In the genomic region with DNA sequence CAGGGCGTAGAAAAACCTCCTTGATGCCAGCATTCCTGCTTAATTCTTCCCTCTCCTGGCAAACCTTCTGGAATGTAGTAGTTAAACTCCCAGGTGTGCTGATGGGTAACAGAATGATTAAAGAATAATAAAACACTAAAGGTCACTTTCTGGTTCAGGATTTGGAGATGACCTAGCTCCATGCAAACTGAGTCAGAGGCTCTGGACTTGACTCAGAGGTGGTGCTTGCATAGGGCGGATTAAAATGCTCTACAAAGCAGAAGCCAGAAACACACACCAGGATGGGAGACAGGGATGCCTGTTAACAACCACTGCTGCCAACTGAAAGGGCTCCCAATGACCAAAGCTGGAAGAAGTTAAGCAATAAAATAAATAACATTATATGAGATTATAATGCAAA, we compare ENCODE assay signal across 24 cellular contexts. TPM values are rescaled to one million over a fixed set of nuclear protein-coding genes. Genes with fewer than 3 reads are reported as not detected.
DNase-seq lines count a peak whose midpoint lies in the region; ATAC-seq, FAIRE-seq and TF ChIP-seq lines count a peak whose summit lies in the region.
"Had no signal": no experiment of that assay in that cellular context is flagged by ENCODE, and none has a peak within 500 bp of the region (broad histone marks: within the 10 kb centered on the region; RNA-seq: fewer than 3 reads in every experiment).

No MANE protein-coding gene starts in this region.

- H3K4me3 ChIP-seq in mammary epithelial cell (replicated peaks in 1 of 3; ENCODE audit: insufficient read depth in 1 of 3, low read depth in 2 of 3, low read length in 3 of 3) (no peak overlapping the region), breast epithelium (no peak overlapping the region), esophagus muscularis mucosa (no peak overlapping the region), mesendoderm (ENCODE audit: low read length) (no peak overlapping the region)
- H3K4me3 ChIP-seq: A549, HAP-1, K562 had no signal

- no peak overlapping the region for H2BK120ac ChIP-seq in mesendoderm (ENCODE audit: low read depth, low read length)

- FAIRE-seq in HTR-8/SVneo (lab: Jason Lieb, UNC) = no peak
- FAIRE-seq: A549, GM12892, K562 had no signal

- no peaks in the 10 kb centered on the region for H3K4me1 ChIP-seq in mammary epithelial cell (ENCODE audit: insufficient read depth, low read length)
- H3K4me1 ChIP-seq in breast epithelium = no peaks in the 10 kb centered on the region
- H3K4me1 ChIP-seq in esophagus muscularis mucosa = no peaks in the 10 kb centered on the region
- H3K4me1 ChIP-seq in mesendoderm (ENCODE audit: control insufficient read depth, low read depth, low read length) = peaks cover 4% of the 10 kb centered on the region
- H3K4me1 ChIP-seq: A549, HAP-1 had no signal

- 16% methylated on average over 2 of the region's 2 CpGs for WGBS in mammary epithelial cell (ENCODE audit: low coverage, missing lambda C conversion rate)
- 63% methylated on average over 2 of the region's 2 CpGs for WGBS in esophagus muscularis mucosa
- WGBS in mesendoderm (ENCODE audit: extremely low coverage, insufficient coverage, low lambda C conversion rate) = no CpG with 5 or more reads among the region's 2 CpGs

- H3K79me1 ChIP-seq in mesendoderm (ENCODE audit: low read length) = no peaks in the 10 kb centered on the region

- H2BK5ac ChIP-seq in mesendoderm (ENCODE audit: low read length) = no peak overlapping the region

- BruUV-seq in mammary epithelial cell (replicated peaks; lab: Mats Ljungman, UMichigan) = no TSS peak

- TF ChIP-seq EP300 in esophagus muscularis mucosa (IDR thresholded peaks at IDR 0.05) = no peak

- H3K23ac ChIP-seq in mesendoderm (ENCODE audit: low read length) = no peak overlapping the region

- no peak overlapping the region for H3K18ac ChIP-seq in mesendoderm (ENCODE audit: low read length)

- no peak overlapping the region for H4K5ac ChIP-seq in mesendoderm (ENCODE audit: low read length)

- H3K36me3 ChIP-seq in mammary epithelial cell (ENCODE audit: insufficient read depth, low read length) = no peaks in the 10 kb centered on the region
- H3K36me3 ChIP-seq in breast epithelium = no peaks in the 10 kb centered on the region
- no peaks in the 10 kb centered on the region for H3K36me3 ChIP-seq in esophagus muscularis mucosa
- no peaks in the 10 kb centered on the region for H3K36me3 ChIP-seq in mesendoderm (ENCODE audit: control insufficient read depth, insufficient read depth, low read length)
- H3K36me3 ChIP-seq: HAP-1 had no signal

- no peak overlapping the region for H2AK5ac ChIP-seq in mesendoderm (ENCODE audit: low read length)

- H3K56ac ChIP-seq in mesendoderm (ENCODE audit: low read length) = no peak overlapping the region

- H3K27me3 ChIP-seq in mammary epithelial cell (ENCODE audit: insufficient read depth, low read length) (no peaks in the 10 kb centered on the region), breast epithelium (no peaks in the 10 kb centered on the region), esophagus muscularis mucosa (no peaks in the 10 kb centered on the region), mesendoderm (ENCODE audit: insufficient read depth, low read length, poor library complexity) (no peaks in the 10 kb centered on the region)

- no peak overlapping the region for H3K27ac ChIP-seq in mammary epithelial cell (ENCODE audit: insufficient read depth, low read depth, low read length)
- H3K27ac ChIP-seq in breast epithelium = no peak overlapping the region
- no peak overlapping the region for H3K27ac ChIP-seq in esophagus muscularis mucosa (replicated peaks in 1 of 4)
- H3K27ac ChIP-seq in mesendoderm (ENCODE audit: low read depth, low read length) = no peak overlapping the region
- H3K27ac ChIP-seq: 22Rv1, A549, HL-60 had no signal

- no peaks in the 10 kb centered on the region for H3K79me2 ChIP-seq in mammary epithelial cell (ENCODE audit: insufficient read depth, low read length)
- no peaks in the 10 kb centered on the region for H3K79me2 ChIP-seq in mesendoderm (ENCODE audit: control insufficient read depth, insufficient read depth, low read length)

- intact Hi-C loops in mammary epithelial cell (cut with micrococcal nuclease) = no loop called here
- intact Hi-C loops in breast epithelium (cut with DNase I; ENCODE audit: low total_unique reads) = no loop called here
- intact Hi-C loops in esophagus muscularis mucosa (cut with DNase I) = no loop called here

- H3K4ac ChIP-seq in mesendoderm (ENCODE audit: low read depth, low read length) = no peak overlapping the region

- no peak overlapping the region for H4K8ac ChIP-seq in mesendoderm (ENCODE audit: low read depth, low read length)

- CTCF ChIA-PET in mammary epithelial cell (lab: Charles Lee; ENCODE audit: low non-redundant PET) = no interaction called here

- DNase-seq in mammary epithelial cell = peak; percentile 6
- DNase-seq in breast epithelium (ENCODE audit: low spot score in 2 of 2) = no peak
- peak; percentile 14 for DNase-seq in esophagus muscularis mucosa (ENCODE audit: extremely low spot score)
- DNase-seq in mesendoderm = peak; percentile 20
- DNase-seq in HTR-8/SVneo (ENCODE audit: insufficient read length, low spot score) = no peak
- no peak for DNase-seq in UCSD-AML1 (lab: John Stamatoyannopoulos, UW; ENCODE audit: unreplicated experiment)
- DNase-seq: AML-193; CD4-positive, alpha-beta memory T cell; DMS153; DMS79; GDM1; IMR-90 had no signal

- H2BK15ac ChIP-seq in mesendoderm (replicated peaks; ENCODE audit: low read depth) = no peak overlapping the region

- H3K9me3 ChIP-seq in mammary epithelial cell (replicated peaks; ENCODE audit: insufficient read depth, low read length) = peaks cover 21% of the 10 kb centered on the region
- no peaks in the 10 kb centered on the region for H3K9me3 ChIP-seq in breast epithelium
- H3K9me3 ChIP-seq in esophagus muscularis mucosa = no peaks in the 10 kb centered on the region
- H3K9me3 ChIP-seq: A549 had no signal

- dilution Hi-C loops in mammary epithelial cell (cut with HindIII; ENCODE audit: low sequenced_read_pairs) = no loop called here

- H3K9ac ChIP-seq in mammary epithelial cell (ENCODE audit: insufficient read depth, low read length) = no peak overlapping the region
- no peak overlapping the region for H3K9ac ChIP-seq in mesendoderm (ENCODE audit: low read length)

- no peaks in the 10 kb centered on the region for H4K20me1 ChIP-seq in mammary epithelial cell (ENCODE audit: insufficient read depth, low read length)

- H2AFZ ChIP-seq in mammary epithelial cell (ENCODE audit: low read depth, low read length) = no peak overlapping the region

- no peak for TF ChIP-seq CTCF in mammary epithelial cell (conservative IDR thresholded peaks at IDR 0.05 in 1 of 2, IDR thresholded peaks at IDR 0.05 in 1 of 2; ENCODE audit: extremely low read depth in 1 of 2, insufficient read depth in 1 of 2, low read depth in 1 of 2, low read length in 2 of 2)
- TF ChIP-seq CTCF in breast epithelium (IDR thresholded peaks at IDR 0.05) = no peak
- no peak for TF ChIP-seq CTCF in esophagus muscularis mucosa (IDR thresholded peaks at IDR 0.05)

- H3K4me2 ChIP-seq in mammary epithelial cell (ENCODE audit: insufficient read depth, low read depth, low read length) = no peak overlapping the region
- H3K4me2 ChIP-seq in mesendoderm (ENCODE audit: low read length) = no peak overlapping the region
- H3K4me2 ChIP-seq: A549 had no signal

- no peak for ATAC-seq in GM21390 (IDR thresholded peaks at IDR 0.05; ENCODE audit: unreplicated experiment)
- ATAC-seq: A549, K562 had no signal

- TF ChIP-seq POLR2A in breast epithelium (IDR thresholded peaks at IDR 0.05) (no peak), esophagus muscularis mucosa (IDR thresholded peaks at IDR 0.05; ENCODE audit: low read depth) (no peak)

- in situ Hi-C loops in mammary epithelial cell (cut with MboI; ENCODE audit: low sequenced_read_pairs in 2 of 2) = no loop called here

RNA-seq across cellular contexts. Expression of a gene that starts 41.5 kb away (rescaled TPM):
- total RNA-seq in mammary epithelial cell (not detected), breast epithelium (not detected), esophagus muscularis mucosa (not detected)
- not detected for polyA plus RNA-seq in mammary epithelial cell
- polyA minus RNA-seq in mammary epithelial cell = not detected
- not detected for polyA plus RNA-seq in mesendoderm (2013, experiment 1 of 2)
- not detected for polyA plus RNA-seq in mesendoderm (2013, experiment 2 of 2)
- total RNA-seq: CD4-positive, alpha-beta memory T cell; Daoy; H4; HT1080; IMR-90; K562 had no signal
- polyA plus RNA-seq: A549; BJ; CD14-positive monocyte; CD4-positive, alpha-beta memory T cell; IMR-90; K562 had no signal

Comparison
In these comparisons a context has a peak if more than half of its experiments do, and no peak if none do; other contexts are left out.
1. DNase-seq: peak in mammary epithelial cell (single experiment), esophagus muscularis mucosa (single experiment) and mesendoderm (single experiment); none in breast epithelium (0 of 2), HTR-8/SVneo (single experiment) and UCSD-AML1 (single experiment).